28 cellular contexts compared by ENCODE assay signal in the genomic region with DNA sequence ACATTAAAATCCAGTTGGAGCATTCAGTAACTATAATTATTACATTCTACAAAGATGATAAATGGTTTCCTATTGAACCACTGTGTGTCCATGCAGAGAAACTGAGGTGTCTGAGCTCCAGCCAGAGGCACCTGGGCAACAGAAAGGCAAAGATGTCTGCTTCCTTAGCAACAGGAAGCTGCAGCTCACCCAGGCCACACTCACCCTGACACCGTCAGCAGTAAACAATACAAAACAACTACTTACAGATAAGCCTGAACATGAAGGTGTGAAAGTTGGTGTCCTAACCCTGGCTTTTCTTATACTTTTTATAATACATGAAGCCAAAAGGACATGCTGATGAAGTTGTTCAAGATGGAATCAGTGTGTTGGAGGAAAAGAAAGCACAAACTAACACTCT.
A peak's percentile ranks its signal among the peaks of the same experiment; 100 is the strongest.
DNase-seq lines count a peak whose midpoint lies in the region; ATAC-seq and TF ChIP-seq lines count a peak whose summit lies in the region.
"Had no signal": no experiment of that assay in that cellular context is flagged by ENCODE, and none has a peak within 500 bp of the region (broad histone marks: within the 10 kb centered on the region; RNA-seq: fewer than 3 reads in every experiment).

No MANE protein-coding gene starts in this region.

- intact Hi-C loops in natural killer cell (cut with micrococcal nuclease), result no loop called here
- intact Hi-C loops in left ventricle myocardium superior (cut with micrococcal nuclease), result no loop called here
- intact Hi-C loops in gastrocnemius medialis (cut with DNase I; ENCODE audit: low total_unique reads), result no loop called here

- H3K4me1 Mint-ChIP-seq in natural killer cell (no peaks in the 10 kb centered on the region), type B pancreatic cell (ENCODE audit: unreplicated experiment) (no peaks in the 10 kb centered on the region)
- H3K4me1 Mint-ChIP-seq in natural killer cell treated with Interleukin-12 subunit alpha and Interleukin-12 subunit beta and Interleukin-15 and Interleukin-18, amount 100 ng/mL, for 72 hours (ENCODE audit: low read depth in 2 of 2), result no peaks in the 10 kb centered on the region
- H3K4me1 Mint-ChIP-seq: activated CD4-positive, alpha-beta T cell treated with anti-CD3 and anti-CD28 coated beads, Interleukin-2, amount 10 ng/mL, durations not matched to agents 24 days and 14 days; IgD-negative memory B cell; stimulated activated naive CD8-positive, alpha-beta T cell treated with anti-CD3 and anti-CD28 coated beads, Interleukin-15, amount 100 ng/mL, for 72 hours had no signal

- in situ Hi-C loops in gastrocnemius medialis (cut with MboI; ENCODE audit: low sequenced_read_pairs in 4 of 4), result no loop called here

- H3K27me3 Mint-ChIP-seq in natural killer cell (ENCODE audit: low read depth in 2 of 2) (peaks cover 7 to 15% of the 10 kb centered on the region in 2 donors), type B pancreatic cell (no peaks in the 10 kb centered on the region)
- peaks cover 6 to 7% of the 10 kb centered on the region in 2 donors for H3K27me3 Mint-ChIP-seq in natural killer cell treated with Interleukin-12 subunit alpha and Interleukin-12 subunit beta and Interleukin-15 and Interleukin-18, amount 100 ng/mL, for 72 hours

- ATAC-seq in natural killer cell (peak; percentile 46 to 68 (median 52)), left ventricle myocardium superior (peak; percentile 34), gastrocnemius medialis (no peak), HG02885 (IDR thresholded peaks at IDR 0.05; ENCODE audit: poor library complexity, unreplicated experiment) (no peak), foreskin keratinocyte (no peak)
- no peak for ATAC-seq in natural killer cell treated with Interleukin-12 subunit alpha and Interleukin-12 subunit beta and Interleukin-15 and Interleukin-18, amount 100 ng/mL, for 72 hours
- ATAC-seq: GM23338; mucosa of descending colon; stimulated activated naive CD8-positive, alpha-beta T cell treated with anti-CD3 and anti-CD28 coated beads, Interleukin-15, amount 100 ng/mL, for 72 hours; WTC11 had no signal

- H3K9me3 ChIP-seq in gastrocnemius medialis, result no peaks in the 10 kb centered on the region
- H3K9me3 ChIP-seq: Caco-2, colonic mucosa, mucosa of descending colon, ovary had no signal

- H3K36me3 ChIP-seq in gastrocnemius medialis, result no peaks in the 10 kb centered on the region
- H3K36me3 ChIP-seq: colonic mucosa, ovary had no signal

- no peak overlapping the region for H3K4me3 ChIP-seq in gastrocnemius medialis
- H3K4me3 ChIP-seq: colonic mucosa, GM23338, lung, mucosa of descending colon, ovary had no signal

- TF ChIP-seq POLR2A in gastrocnemius medialis (IDR thresholded peaks at IDR 0.05), result no peak

- H3K27me3 ChIP-seq in gastrocnemius medialis (no peaks in the 10 kb centered on the region), foreskin keratinocyte (no peaks in the 10 kb centered on the region)
- H3K27me3 ChIP-seq: colonic mucosa, ovary had no signal

- H3K4me3 Mint-ChIP-seq in natural killer cell, result no peak overlapping the region
- H3K4me3 Mint-ChIP-seq in natural killer cell treated with Interleukin-12 subunit alpha and Interleukin-12 subunit beta and Interleukin-15 and Interleukin-18, amount 100 ng/mL, for 72 hours, result no peak overlapping the region
- H3K4me3 Mint-ChIP-seq in type B pancreatic cell, result no peak overlapping the region
- H3K4me3 Mint-ChIP-seq: activated CD4-positive, alpha-beta T cell treated with anti-CD3 and anti-CD28 coated beads, Interleukin-2, amount 10 ng/mL, durations not matched to agents 24 days and 14 days; activated naive CD8-positive, alpha-beta T cell; CD14-positive monocyte; GM23338; HFFc6; IgD-negative memory B cell; stimulated activated naive CD8-positive, alpha-beta T cell treated with anti-CD3 and anti-CD28 coated beads, Interleukin-15, amount 100 ng/mL, for 72 hours; WTC11 had no signal

- TF ChIP-seq CTCF in natural killer cell (IDR thresholded peaks at IDR 0.05) (no peak), gastrocnemius medialis (IDR thresholded peaks at IDR 0.05 in 4 of 5, conservative IDR thresholded peaks at IDR 0.05 in 1 of 5) (no peak), foreskin keratinocyte (conservative IDR thresholded peaks at IDR 0.05) (no peak), type B pancreatic cell (conservative IDR thresholded peaks at IDR 0.05) (no peak)

- no peaks in the 10 kb centered on the region for H3K36me3 Mint-ChIP-seq in natural killer cell
- H3K36me3 Mint-ChIP-seq in natural killer cell treated with Interleukin-12 subunit alpha and Interleukin-12 subunit beta and Interleukin-15 and Interleukin-18, amount 100 ng/mL, for 72 hours, result no peaks in the 10 kb centered on the region
- H3K36me3 Mint-ChIP-seq in type B pancreatic cell, result no peaks in the 10 kb centered on the region
- H3K36me3 Mint-ChIP-seq: activated naive CD8-positive, alpha-beta T cell had no signal

- H3K9me3 Mint-ChIP-seq in natural killer cell (no peaks in the 10 kb centered on the region), type B pancreatic cell (no peaks in the 10 kb centered on the region)
- H3K9me3 Mint-ChIP-seq in natural killer cell treated with Interleukin-12 subunit alpha and Interleukin-12 subunit beta and Interleukin-15 and Interleukin-18, amount 100 ng/mL, for 72 hours, result no peaks in the 10 kb centered on the region
- H3K9me3 Mint-ChIP-seq: activated CD4-positive, alpha-beta T cell treated with anti-CD3 and anti-CD28 coated beads, Interleukin-2, amount 10 ng/mL, durations not matched to agents 24 days and 14 days; HFFc6; stimulated activated naive CD8-positive, alpha-beta T cell treated with anti-CD3 and anti-CD28 coated beads, Interleukin-15, amount 100 ng/mL, for 72 hours had no signal

- H3K27ac Mint-ChIP-seq in natural killer cell, result no peak overlapping the region
- H3K27ac Mint-ChIP-seq in natural killer cell treated with Interleukin-12 subunit alpha and Interleukin-12 subunit beta and Interleukin-15 and Interleukin-18, amount 100 ng/mL, for 72 hours, result no peak overlapping the region
- no peak overlapping the region for H3K27ac Mint-ChIP-seq in type B pancreatic cell
- H3K27ac Mint-ChIP-seq: activated CD4-positive, alpha-beta T cell treated with anti-CD3 and anti-CD28 coated beads, Interleukin-2, amount 10 ng/mL, durations not matched to agents 24 days and 14 days; activated naive CD8-positive, alpha-beta T cell; CD14-positive monocyte; GM23338; HFFc6; IgD-negative memory B cell; stimulated activated naive CD8-positive, alpha-beta T cell treated with anti-CD3 and anti-CD28 coated beads, Interleukin-15, amount 100 ng/mL, for 72 hours; WTC11 had no signal

- H3K4me1 ChIP-seq in gastrocnemius medialis, result peaks cover 50 to 65% of the 10 kb centered on the region in 2 donors
- H3K4me1 ChIP-seq in foreskin keratinocyte, result no peaks in the 10 kb centered on the region
- H3K4me1 ChIP-seq: Caco-2, colonic mucosa had no signal

- H3K27ac ChIP-seq in gastrocnemius medialis, result peak overlapping the region; percentile 86 to 95 (median 90)
- no peak overlapping the region for H3K27ac ChIP-seq in foreskin keratinocyte
- H3K27ac ChIP-seq: colonic mucosa, ovary had no signal

- DNase-seq in natural killer cell (no peak), left ventricle myocardium superior (no peak), gastrocnemius medialis (no peak), NCI-H510A (lab: John Stamatoyannopoulos, UW) (no peak), foreskin keratinocyte (no peak), type B pancreatic cell (ENCODE audit: extremely low spot score, unreplicated experiment) (no peak)
- DNase-seq in natural killer cell treated with Interleukin-12 subunit alpha and Interleukin-12 subunit beta and Interleukin-15 and Interleukin-18, amount 100 ng/mL, for 72 hours (ENCODE audit: low spot score), result no peak
- DNase-seq: activated CD4-positive, alpha-beta T cell treated with anti-CD3 and anti-CD28 coated beads, Interleukin-2, amount 10 ng/mL, durations not matched to agents 24 days and 14 days; activated effector memory CD4-positive, alpha-beta T cell treated with Interleukin-2 at 50 U/mL for 16 hours; Caco-2; colonic mucosa; DMS79; erythroblast; GF-D8; HFFc6; mucosa of descending colon; NCI-H146; ovary; stimulated activated CD8-positive, alpha-beta memory T cell treated with anti-CD3 and anti-CD28 coated beads, Interleukin-4, amount 100 ng/mL, for 48 hours; stimulated activated naive CD8-positive, alpha-beta T cell treated with anti-CD3 and anti-CD28 coated beads, Interleukin-15, amount 100 ng/mL, for 72 hours; T-helper 1 cell had no signal

Comparison
In these comparisons a context has a peak if more than half of its experiments do, and no peak if none do; other contexts are left out.
1. ATAC-seq: peak in natural killer cell (3 of 3) and left ventricle myocardium superior (single experiment); none in natural killer cell treated with Interleukin-12 subunit alpha and Interleukin-12 subunit beta and Interleukin-15 and Interleukin-18, amount 100 ng/mL, for 72 hours (0 of 2), gastrocnemius medialis (0 of 2), HG02885 (single experiment) and foreskin keratinocyte (single experiment).